In genomic region chr15:84608707-84609284, GRCh38 we compare ENCODE assay signal across 37 cellular contexts.
"Had no signal": no experiment of that assay in that cellular context is flagged by ENCODE, and none has a peak within 500 bp of the region (broad histone marks: within the 10 kb centered on the region; RNA-seq: fewer than 3 reads in every experiment).

No MANE protein-coding gene starts in this region.

- H3K27ac Mint-ChIP-seq: activated CD4-positive, alpha-beta memory T cell treated with anti-CD3 and anti-CD28 coated beads, Interleukin-2, amount 10 ng/mL, durations not matched to agents 7 days and 5 days; activated CD8-positive, alpha-beta memory T cell treated with anti-CD3 and anti-CD28 coated beads, Interleukin-2, amount 10 ng/mL, durations not matched to agents 7 days and 5 days; activated naive CD4-positive, alpha-beta T cell treated with anti-CD3 and anti-CD28 coated beads for 36 hours; activated naive CD4-positive, alpha-beta T cell treated with anti-CD3 and anti-CD28 coated beads, Interleukin-2, amount 50 U/mL, for 72 hours; activated T-helper 2 cell treated with anti-CD3 and anti-CD28 coated beads, Interferon-gamma antibody, Interleukin-2, Interleukin-4, amounts not matched to agents 10 μg/mL and 5 μg/mL and 100 μg/mL, durations not matched to agents 14 hours and 24 hours and 36 hours had no signal

- H3K9me3 ChIP-seq: adrenal gland, body of pancreas, breast epithelium, Peyer's patch had no signal

- H3K4me3 Mint-ChIP-seq: activated CD4-positive, alpha-beta memory T cell treated with anti-CD3 and anti-CD28 coated beads, Interleukin-2, amount 10 ng/mL, durations not matched to agents 7 days and 5 days; activated CD8-positive, alpha-beta memory T cell treated with anti-CD3 and anti-CD28 coated beads, Interleukin-2, amount 10 ng/mL, durations not matched to agents 7 days and 5 days; activated naive CD4-positive, alpha-beta T cell treated with anti-CD3 and anti-CD28 coated beads for 36 hours had no signal

- H3K27me3 Mint-ChIP-seq: activated CD4-positive, alpha-beta memory T cell treated with anti-CD3 and anti-CD28 coated beads, Interleukin-2, amount 10 ng/mL, durations not matched to agents 7 days and 5 days; activated CD8-positive, alpha-beta memory T cell treated with anti-CD3 and anti-CD28 coated beads, Interleukin-2, amount 10 ng/mL, durations not matched to agents 7 days and 5 days had no signal

- H3K9me3 Mint-ChIP-seq: activated CD4-positive, alpha-beta memory T cell treated with anti-CD3 and anti-CD28 coated beads, Interleukin-2, amount 10 ng/mL, durations not matched to agents 7 days and 5 days; activated naive CD4-positive, alpha-beta T cell treated with anti-CD3 and anti-CD28 coated beads for 36 hours; activated naive CD4-positive, alpha-beta T cell treated with anti-CD3 and anti-CD28 coated beads, Interleukin-2, amount 50 U/mL, for 72 hours; activated T-helper 2 cell treated with anti-CD3 and anti-CD28 coated beads, Interferon-gamma antibody, Interleukin-2, Interleukin-4, amounts not matched to agents 10 μg/mL and 5 μg/mL and 100 μg/mL, durations not matched to agents 14 hours and 24 hours and 36 hours had no signal

- H3K36me3 ChIP-seq: breast epithelium had no signal

- H3K27me3 ChIP-seq: adrenal gland, body of pancreas, breast epithelium, Peyer's patch had no signal

- FAIRE-seq: astrocyte had no signal

- H3K4me2 ChIP-seq: KMS-11 had no signal

- H3K4me1 ChIP-seq: adrenal gland, breast epithelium had no signal

- H3K4me3 ChIP-seq: adrenal gland, body of pancreas, breast epithelium, Peyer's patch had no signal

- ATAC-seq: activated CD8-positive, alpha-beta memory T cell treated with anti-CD3 and anti-CD28 coated beads, Interleukin-2, amount 10 ng/mL, durations not matched to agents 7 days and 5 days; activated naive CD4-positive, alpha-beta T cell treated with anti-CD3 and anti-CD28 coated beads, Interleukin-2, amount 50 U/mL, for 72 hours; body of pancreas; PC-3 had no signal

- H3K27ac ChIP-seq: adrenal gland, body of pancreas, breast epithelium, KMS-11, Peyer's patch had no signal

- H3K9ac ChIP-seq: KMS-11 had no signal

- DNase-seq: activated CD4-positive, alpha-beta memory T cell treated with anti-CD3 and anti-CD28 coated beads, Interleukin-2, amount 10 ng/mL, durations not matched to agents 7 days and 5 days; activated CD4-positive, alpha-beta T cell treated with anti-CD3 and anti-CD28 coated beads for 1 hour; activated CD4-positive, alpha-beta T cell treated with anti-CD3 and anti-CD28 coated beads for 48 hours; activated CD4-positive, CD25-positive, alpha-beta regulatory T cell; activated CD8-positive, alpha-beta memory T cell treated with anti-CD3 and anti-CD28 coated beads for 24 hours; activated CD8-positive, alpha-beta memory T cell treated with anti-CD3 and anti-CD28 coated beads, Interleukin-2, amount 10 ng/mL, durations not matched to agents 7 days and 5 days; activated CD8-positive, alpha-beta memory T cell treated with anti-CD3 and anti-CD28 coated beads, Interleukin-2, amount 50 U/mL, for 48 hours; activated gamma-delta T cell; activated naive CD4-positive, alpha-beta T cell treated with anti-CD3 and anti-CD28 coated beads for 36 hours; central memory CD4-positive, alpha-beta T cell; MM.1S; MV-4-11; NCI-H1092; NCI-H1436 treated with DMSO at 0.1 percent for 48 hours; NCI-H1694 treated with DMSO at 0.1 percent for 48 hours; NCI-H2029 treated with DMSO at 0.1 percent for 48 hours; NCI-H2107; NCI-H2171; NCI-H446; NCI-H510A treated with DMSO at 0.1 percent for 48 hours; NCI-H69; NCI-H82; NK-92 treated with Interleukin-12 subunit alpha and Interleukin-12 subunit beta, amount 100 ng/mL, for 24 hours; PC-3; RPMI8226; SW 1271; T-helper 1 cell; T-helper 2 cell; T-helper 9 cell had no signal
